ENCODE assay signal across 9 cellular contexts in the genomic region with DNA sequence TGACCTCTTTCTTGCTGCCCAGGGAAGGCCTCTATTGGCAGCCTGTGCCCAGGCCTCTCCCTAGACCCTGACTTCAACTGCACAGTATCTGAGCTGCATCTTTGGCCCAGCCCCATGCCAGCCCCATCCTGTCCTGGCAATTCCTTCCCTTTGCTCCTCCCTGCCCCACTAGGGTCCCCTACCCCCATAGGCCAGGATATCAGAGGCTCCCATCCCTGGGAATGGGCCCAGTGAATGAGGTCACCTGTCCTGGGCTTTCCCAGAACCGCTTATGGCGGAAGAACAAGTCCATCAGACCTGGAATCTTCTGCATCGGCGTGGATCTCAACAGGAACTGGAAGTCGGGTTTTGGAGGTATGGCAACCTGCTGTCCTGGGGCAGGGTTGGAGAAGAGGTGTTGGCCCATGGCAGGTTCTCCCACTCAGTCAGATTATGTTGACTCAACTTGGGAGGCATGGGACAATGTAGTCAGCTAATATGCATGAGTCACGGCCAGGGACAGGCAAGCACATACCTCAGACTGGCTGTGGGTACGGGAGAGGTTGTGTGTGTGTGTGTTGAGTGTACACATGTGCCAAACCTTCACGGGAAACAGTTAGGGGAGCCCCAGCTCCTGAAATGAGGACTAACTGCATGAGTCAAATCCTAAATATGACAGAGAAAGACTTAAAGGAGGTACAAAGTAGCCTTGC. TPM values are rescaled to one million over a fixed set of nuclear protein-coding genes. Genes with fewer than 3 reads are reported as not detected.
DNase-seq lines count a peak whose midpoint lies in the region; ATAC-seq and TF ChIP-seq lines count a peak whose summit lies in the region.
"Had no signal": no experiment of that assay in that cellular context is flagged by ENCODE, and none has a peak within 500 bp of the region (broad histone marks: within the 10 kb centered on the region; RNA-seq: fewer than 3 reads in every experiment).

No MANE protein-coding gene starts in this region.

- H3K4me1 Mint-ChIP-seq in CD14-positive monocyte = no peaks in the 10 kb centered on the region

- ATAC-seq in HG02571 (IDR thresholded peaks at IDR 0.05; ENCODE audit: unreplicated experiment) = peak; percentile 40

- intact Hi-C loops in CD14-positive monocyte (cut with micrococcal nuclease) = no loop called here

- H2AFZ ChIP-seq in osteoblast (ENCODE audit: low read length) = no peak overlapping the region

- H3K36me3 ChIP-seq in osteoblast (ENCODE audit: insufficient read depth, low read length) = no peaks in the 10 kb centered on the region

- H3K36me3 Mint-ChIP-seq in CD14-positive monocyte = no peaks in the 10 kb centered on the region

- no peaks in the 10 kb centered on the region for H3K27me3 ChIP-seq in osteoblast (ENCODE audit: insufficient read depth, low read length)

- H3K9me3 ChIP-seq in osteoblast (ENCODE audit: low read depth, low read length) = peaks cover 6% of the 10 kb centered on the region

- H3K27ac ChIP-seq in osteoblast (ENCODE audit: low read depth, low read length) = peak overlapping the region; percentile 67

- no peak overlapping the region for H3K27ac Mint-ChIP-seq in CD14-positive monocyte

- H3K9me3 Mint-ChIP-seq in CD14-positive monocyte = peaks cover 8 to 29% (median 20%) of the 10 kb centered on the region in 7 donors

- peak; percentile 39 for DNase-seq in CD14-positive monocyte (ENCODE audit: low spot score)
- DNase-seq in astrocyte of the hippocampus (ENCODE audit: low read depth, low spot score) = peak; percentile 95
- DNase-seq in osteoblast (ENCODE audit: insufficient read length, low spot score, missing footprints) = peak; percentile 94
- DNase-seq in NCI-H1436 (lab: John Stamatoyannopoulos, UW) = no peak
- DNase-seq in NCI-H69 (lab: John Stamatoyannopoulos, UW) = no peak
- no peak for DNase-seq in NCI-H1930 (lab: John Stamatoyannopoulos, UW)
- no peak for DNase-seq in effector CD8-positive, alpha-beta T cell (lab: John Stamatoyannopoulos, UW)

- no peaks in the 10 kb centered on the region for H4K20me1 ChIP-seq in osteoblast (ENCODE audit: insufficient read depth, low read length)

- no peak overlapping the region for H3K4me3 ChIP-seq in osteoblast (ENCODE audit: insufficient read depth, low read length)
- H3K4me3 ChIP-seq: lung had no signal

- no peak overlapping the region for H3K4me3 Mint-ChIP-seq in CD14-positive monocyte

- TF ChIP-seq CTCF in CD14-positive monocyte (IDR thresholded peaks at IDR 0.05) (no peak), osteoblast (IDR thresholded peaks at IDR 0.05; ENCODE audit: extremely low read depth, low read depth, low read length) (no peak)

- H3K4me2 ChIP-seq in osteoblast (ENCODE audit: insufficient read depth, low read length) = peak overlapping the region; percentile 12

- H3K4me1 ChIP-seq in osteoblast (ENCODE audit: insufficient read depth, low read length) = peaks cover 29% of the 10 kb centered on the region

- no peaks in the 10 kb centered on the region for H3K79me2 ChIP-seq in osteoblast (ENCODE audit: insufficient read depth, low read length)

- H3K27me3 Mint-ChIP-seq in CD14-positive monocyte (ENCODE audit: low read depth in 3 of 3) = peaks cover 2 to 4% (median 2%) of the 10 kb centered on the region in 3 donors

RNA-seq across cellular contexts. Expression of a gene that starts 17.0 kb away (rescaled TPM):
- not detected for polyA plus RNA-seq in CD14-positive monocyte
- total RNA-seq in osteoblast = 1.1 TPM in 1 of 2 replicates, not detected in the other

RNA-seq across cellular contexts. Expression of a gene that starts 18.7 kb away (rescaled TPM):
- not detected for polyA plus RNA-seq in CD14-positive monocyte
- total RNA-seq in osteoblast = not detected in 2 replicates
- total RNA-seq: lung had no signal

Comparison
In these comparisons a context has a peak if more than half of its experiments do, and no peak if none do; other contexts are left out.
1. DNase-seq: peak in CD14-positive monocyte (single experiment), astrocyte of the hippocampus (single experiment) and osteoblast (single experiment); none in NCI-H1436 (single experiment), NCI-H69 (single experiment), NCI-H1930 (0 of 2) and effector CD8-positive, alpha-beta T cell (single experiment).